In the genomic region with DNA sequence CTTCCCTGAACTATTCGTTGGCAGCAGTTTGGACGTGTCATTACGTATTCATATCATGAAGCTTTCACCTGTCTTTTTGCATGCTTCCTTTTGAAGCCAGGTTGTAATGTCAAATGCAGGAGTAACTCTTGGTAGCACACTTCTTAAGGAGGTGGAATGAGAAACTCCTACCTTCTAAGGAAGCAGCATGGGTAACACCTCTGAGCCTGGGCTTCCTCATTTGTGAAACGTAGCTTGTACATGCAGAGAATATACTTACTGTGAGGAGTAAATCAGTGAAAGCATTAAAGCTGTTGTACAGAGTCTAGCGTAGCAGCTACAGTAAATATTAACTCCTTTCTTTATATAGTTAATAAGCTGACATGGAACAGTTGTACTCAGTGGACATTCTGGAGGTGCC, we compare ENCODE assay signal across 1 cellular context.
TF ChIP-seq lines count a peak whose summit lies in the region.

No MANE protein-coding gene starts in this region.

TF ChIP-seq in K562, 482 proteins besides CTCF, POLR2A, EP300 and RAD21 (continued from another document):
- TF ChIP-seq TCF3 (CRISPR knock-in tag; IDR thresholded peaks at IDR 0.05) = no peak
- TF ChIP-seq ILF3 (IDR thresholded peaks at IDR 0.05; ENCODE audit: borderline replicate concordance) = no peak
- TF ChIP-seq, protein P1, sequence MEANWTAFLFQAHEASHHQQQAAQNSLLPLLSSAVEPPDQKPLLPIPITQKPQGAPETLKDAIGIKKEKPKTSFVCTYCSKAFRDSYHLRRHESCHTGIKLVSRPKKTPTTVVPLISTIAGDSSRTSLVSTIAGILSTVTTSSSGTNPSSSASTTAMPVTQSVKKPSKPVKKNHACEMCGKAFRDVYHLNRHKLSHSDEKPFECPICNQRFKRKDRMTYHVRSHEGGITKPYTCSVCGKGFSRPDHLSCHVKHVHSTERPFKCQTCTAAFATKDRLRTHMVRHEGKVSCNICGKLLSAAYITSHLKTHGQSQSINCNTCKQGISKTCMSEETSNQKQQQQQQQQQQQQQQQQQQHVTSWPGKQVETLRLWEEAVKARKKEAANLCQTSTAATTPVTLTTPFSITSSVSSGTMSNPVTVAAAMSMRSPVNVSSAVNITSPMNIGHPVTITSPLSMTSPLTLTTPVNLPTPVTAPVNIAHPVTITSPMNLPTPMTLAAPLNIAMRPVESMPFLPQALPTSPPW (CRISPR knock-in tag; IDR thresholded peaks at IDR 0.05) = no peak
- TF ChIP-seq FOXP1 (CRISPR knock-in tag; IDR thresholded peaks at IDR 0.05) = 0 out of 2 replicates have a peak, but pooled peaks have one; percentile 27
- no peak for TF ChIP-seq KLF1 (tag; IDR thresholded peaks at IDR 0.05)
- TF ChIP-seq TEAD4 (IDR thresholded peaks at IDR 0.05; ENCODE audit: low read length) = no peak
- 0 out of 2 replicates have a peak, but pooled peaks have one; percentile 43 for TF ChIP-seq TEAD4 (CRISPR knock-in tag; IDR thresholded peaks at IDR 0.05; ENCODE audit: borderline replicate concordance)
- no peak for TF ChIP-seq ZFP1 (CRISPR knock-in tag; IDR thresholded peaks at IDR 0.05)
- TF ChIP-seq CEBPG (CRISPR knock-in tag; IDR thresholded peaks at IDR 0.05) = 0 out of 2 replicates have a peak, but pooled peaks have one; percentile 9
- TF ChIP-seq CEBPG (tag; conservative IDR thresholded peaks at IDR 0.05 in 1 of 2, IDR thresholded peaks at IDR 0.05 in 1 of 2) = no peak
- TF ChIP-seq, protein P2, sequence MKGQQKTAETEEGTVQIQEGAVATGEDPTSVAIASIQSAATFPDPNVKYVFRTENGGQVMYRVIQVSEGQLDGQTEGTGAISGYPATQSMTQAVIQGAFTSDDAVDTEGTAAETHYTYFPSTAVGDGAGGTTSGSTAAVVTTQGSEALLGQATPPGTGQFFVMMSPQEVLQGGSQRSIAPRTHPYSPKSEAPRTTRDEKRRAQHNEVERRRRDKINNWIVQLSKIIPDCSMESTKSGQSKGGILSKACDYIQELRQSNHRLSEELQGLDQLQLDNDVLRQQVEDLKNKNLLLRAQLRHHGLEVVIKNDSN (CRISPR knock-in tag; IDR thresholded peaks at IDR 0.05) = 0 out of 2 replicates have a peak, but pooled peaks have one; percentile 16
- TF ChIP-seq GATAD2A (IDR thresholded peaks at IDR 0.05) = no peak
- 0 out of 4 replicates have a peak, but pooled peaks of 1 of the 2 experiments have one; percentile 11 for TF ChIP-seq SRF (CRISPR knock-in tag; IDR thresholded peaks at IDR 0.05)
- TF ChIP-seq ZNF143 (CRISPR knock-in tag; IDR thresholded peaks at IDR 0.05) = peak; percentile 34; the same call in 1 of the 2 replicates
- peak; percentile 78; the same call in 1 of the 2 replicates for TF ChIP-seq SPI1 (IDR thresholded peaks at IDR 0.05; ENCODE audit: borderline replicate concordance, low read depth, low read length)
TF ChIP-seq in K562: peak in this region for 7.
